In genomic region chr12:62214847-62215246, GRCh38 we compare ENCODE assay signal across 18 cellular contexts. TPM values are rescaled to one million over a fixed set of nuclear protein-coding genes. Genes with fewer than 3 reads are reported as not detected.
DNase-seq lines count a peak whose midpoint lies in the region; ATAC-seq and TF ChIP-seq lines count a peak whose summit lies in the region.
"Had no signal": no experiment of that assay in that cellular context is flagged by ENCODE, and none has a peak within 500 bp of the region (broad histone marks: within the 10 kb centered on the region; RNA-seq: fewer than 3 reads in every experiment).

No MANE protein-coding gene starts in this region.

- H3K36me3 Mint-ChIP-seq in GM23338 (ENCODE audit: low read depth), result no peaks in the 10 kb centered on the region
- H3K36me3 Mint-ChIP-seq in mesothelial cell of epicardium, result no peaks in the 10 kb centered on the region

- no peaks in the 10 kb centered on the region for H3F3A ChIP-seq in GM23338 (replicated peaks; ENCODE audit: low read depth)

- H3K79me2 ChIP-seq in GM23338 (replicated peaks; ENCODE audit: insufficient read depth), result no peaks in the 10 kb centered on the region

- no peak overlapping the region for H2AFZ ChIP-seq in GM23338

- TF ChIP-seq POLR2A in prostate gland (IDR thresholded peaks at IDR 0.05), result no peak

- H3K27ac ChIP-seq in GM23338 (ENCODE audit: low read depth) (no peak overlapping the region), prostate gland (no peak overlapping the region)
- H3K27ac ChIP-seq: colonic mucosa, ovary had no signal

- TF ChIP-seq CTCF in GM23338 (conservative IDR thresholded peaks at IDR 0.05; ENCODE audit: low read depth in 2 of 2) (no peak), mesothelial cell of epicardium (IDR thresholded peaks at IDR 0.05; ENCODE audit: unreplicated experiment) (no peak), prostate gland (IDR thresholded peaks at IDR 0.05) (no peak)

- H3K27me3 ChIP-seq in GM23338 (ENCODE audit: insufficient read depth), result no peaks in the 10 kb centered on the region
- H3K27me3 ChIP-seq in prostate gland (replicated peaks; ENCODE audit: insufficient read depth), result no peaks in the 10 kb centered on the region
- H3K27me3 ChIP-seq: colonic mucosa, ovary had no signal

- no peaks in the 10 kb centered on the region for H3K4me1 ChIP-seq in GM23338 (ENCODE audit: insufficient read depth)
- no peaks in the 10 kb centered on the region for H3K4me1 ChIP-seq in prostate gland (replicated peaks)
- H3K4me1 ChIP-seq: colonic mucosa had no signal

- H3K4me3 Mint-ChIP-seq in GM23338 (no peak overlapping the region), mesothelial cell of epicardium (no peak overlapping the region)
- H3K4me3 Mint-ChIP-seq: B cell had no signal

- H3K9me2 ChIP-seq in GM23338 (ENCODE audit: insufficient read depth), result no peaks in the 10 kb centered on the region

- ATAC-seq in GM23338 (no peak), GM21717 (IDR thresholded peaks at IDR 0.05; ENCODE audit: unreplicated experiment) (no peak), GM18868 (IDR thresholded peaks at IDR 0.05; ENCODE audit: unreplicated experiment) (no peak)
- ATAC-seq: left colon, mucosa of descending colon had no signal

- H3K27ac Mint-ChIP-seq in GM23338, result no peak overlapping the region
- H3K27ac Mint-ChIP-seq in mesothelial cell of epicardium, result peak overlapping the region; percentile 83
- H3K27ac Mint-ChIP-seq: B cell had no signal

- no peaks in the 10 kb centered on the region for H3K36me3 ChIP-seq in GM23338 (ENCODE audit: insufficient read depth)
- H3K36me3 ChIP-seq in prostate gland, result no peaks in the 10 kb centered on the region
- H3K36me3 ChIP-seq: colonic mucosa, ovary had no signal

- H3K4me2 ChIP-seq in GM23338, result no peak overlapping the region

- H3K4me3 ChIP-seq in GM23338, result no peak overlapping the region
- H3K4me3 ChIP-seq in prostate gland, result no peak overlapping the region
- H3K4me3 ChIP-seq: colonic mucosa, mucosa of descending colon, ovary had no signal

- no peaks in the 10 kb centered on the region for H3K9me3 ChIP-seq in prostate gland
- H3K9me3 ChIP-seq: colonic mucosa, mucosa of descending colon, ovary had no signal

- H3K27me3 Mint-ChIP-seq in GM23338 (ENCODE audit: insufficient read depth, low read depth, poor library complexity) (no peaks in the 10 kb centered on the region), mesothelial cell of epicardium (ENCODE audit: low read depth) (peaks cover 32% of the 10 kb centered on the region)

- DNase-seq in CD1c-positive myeloid dendritic cell (ENCODE audit: extremely low spot score), result peak; percentile 66
- DNase-seq in GM23338 (ENCODE audit: low spot score), result peak; percentile 7
- peak; percentile 38 for DNase-seq in SIG-M5 (lab: John Stamatoyannopoulos, UW)
- no peak for DNase-seq in mesothelial cell of epicardium (ENCODE audit: low spot score in 2 of 2, unreplicated experiment in 2 of 2)
- no peak for DNase-seq in prostate gland (ENCODE audit: low spot score)
- DNase-seq: activated CD8-positive, alpha-beta memory T cell treated with anti-CD3 and anti-CD28 coated beads for 24 hours; colonic mucosa; foreskin melanocyte; GOT3; left colon; mucosa of descending colon; NCI-H1105; NCI-H69; ovary; stimulated activated CD4-positive, alpha-beta T cell treated with anti-CD3 and anti-CD28 coated beads, Interleukin-2, amount 100 ng/mL, for 24 hours had no signal

- intact Hi-C loops in prostate gland (cut with DNase I), result no loop called here

- H3K4me1 Mint-ChIP-seq in GM23338 (peaks cover 3% of the 10 kb centered on the region; the same call in 2 of the 3 replicates), mesothelial cell of epicardium (peaks cover 17% of the 10 kb centered on the region)
- H3K4me1 Mint-ChIP-seq: B cell had no signal

- H4K20me1 ChIP-seq in GM23338 (replicated peaks; ENCODE audit: insufficient read depth), result no peaks in the 10 kb centered on the region

- no peaks in the 10 kb centered on the region for H3K9me3 Mint-ChIP-seq in GM23338
- no peaks in the 10 kb centered on the region for H3K9me3 Mint-ChIP-seq in mesothelial cell of epicardium

TF ChIP-seq in GM23338, 12 proteins besides CTCF, POLR2A, EP300 and RAD21:
- TF ChIP-seq ZNF331 (CRISPR knock-in tag; IDR thresholded peaks at IDR 0.05; ENCODE audit: low read depth) (no peak), POLR2AphosphoS5 (IDR thresholded peaks at IDR 0.05; ENCODE audit: low read depth) (no peak), ZNF114 (CRISPR knock-in tag; IDR thresholded peaks at IDR 0.05) (no peak), ZNF462 (CRISPR knock-in tag; IDR thresholded peaks at IDR 0.05) (no peak), EZH2phosphoT487 (IDR thresholded peaks at IDR 0.05; ENCODE audit: unreplicated experiment) (no peak)
TF ChIP-seq in GM23338: peak in this region for 0.

RNA-seq across cellular contexts. Expression of gene USP15, which starts 45.4 kb away (rescaled TPM):
- 29.5 and 33.0 TPM in 2 replicates for total RNA-seq in GM23338 (2014; rRNA removed; shearing (Covaris generic))
- polyA plus RNA-seq in GM23338 (2016; fragmentation: Nextera tagmentation; extraction: Ambion mirVana), result 60.3 and 64.8 TPM in 2 replicates
- 45.0 to 50.9 TPM (median 47.3 TPM) in 3 replicates for total RNA-seq in mesothelial cell of epicardium
- total RNA-seq in prostate gland, result 10 to 100 TPM; 33.6 to 59.4 TPM

Comparison
In these comparisons a context has a peak if more than half of its experiments do, and no peak if none do; other contexts are left out.
1. DNase-seq: peak in CD1c-positive myeloid dendritic cell (single experiment), GM23338 (single experiment) and SIG-M5 (single experiment); none in mesothelial cell of epicardium (0 of 2) and prostate gland (single experiment).